In the genomic region with DNA sequence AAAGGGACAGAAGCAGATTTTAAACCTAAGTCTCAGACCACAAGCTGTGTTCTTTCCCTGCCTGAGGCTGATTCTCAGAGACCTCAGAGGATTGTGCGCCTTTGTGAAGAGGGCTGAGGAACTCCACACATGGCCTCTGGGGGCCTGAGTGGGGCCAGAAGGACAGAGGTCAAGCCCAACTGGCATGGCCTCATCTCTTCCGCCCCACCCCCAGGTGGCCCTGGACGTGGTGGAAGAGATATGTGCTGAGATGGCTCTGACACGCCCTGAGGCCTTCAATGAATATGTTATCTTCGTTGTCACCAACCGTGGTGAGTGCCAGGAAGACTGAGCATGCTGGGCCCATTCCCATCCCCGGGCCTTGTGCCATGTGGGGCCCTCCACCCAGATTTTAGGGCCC, we compare ENCODE assay signal across 21 cellular contexts.
"Had no signal": no experiment of that assay in that cellular context is flagged by ENCODE, and none has a peak within 500 bp of the region (broad histone marks: within the 10 kb centered on the region; RNA-seq: fewer than 3 reads in every experiment).

No MANE protein-coding gene starts in this region.

- FAIRE-seq: endothelial cell of umbilical vein, frontal cortex had no signal

- H3K4me2 ChIP-seq: smooth muscle cell had no signal

- ATAC-seq: heart left ventricle; mucosa of descending colon; naive thymus-derived CD8-positive, alpha-beta T cell; right cardiac atrium; stimulated activated memory B cell treated with anti-CD40 and anti-IgM and Interleukin-4, amounts not matched to agents 10 μg/mL and 1 μg/mL and 100 μg/mL, for 72 hours; upper lobe of right lung had no signal

- H3K36me3 ChIP-seq: heart left ventricle, ovary, tibial nerve, upper lobe of right lung, vagina had no signal

- DNase-seq: effector CD4-positive, alpha-beta T cell; endodermal cell; heart left ventricle; hippocampal formation; mammary epithelial cell; mucosa of descending colon; naive thymus-derived CD8-positive, alpha-beta T cell; nucleus accumbens; ovary; stimulated activated CD4-positive, alpha-beta T cell treated with anti-CD3 and anti-CD28 coated beads, Interleukin-4, amount 100 ng/mL, for 1 hour; stimulated activated CD8-positive, alpha-beta memory T cell treated with anti-CD3 and anti-CD28 coated beads, Interleukin-4, amount 100 ng/mL, for 48 hours; testis; upper lobe of right lung had no signal

- H3K27ac ChIP-seq: coronary artery, heart left ventricle, ovary, testis, tibial nerve, upper lobe of right lung, vagina had no signal

- H3K9me3 ChIP-seq: heart left ventricle, mucosa of descending colon, ovary, testis, tibial nerve, upper lobe of right lung, vagina had no signal

- H3K4me3 ChIP-seq: coronary artery, heart left ventricle, mucosa of descending colon, ovary, smooth muscle cell, testis, tibial nerve, upper lobe of right lung, vagina had no signal

- H3K27me3 ChIP-seq: heart left ventricle, ovary, testis, tibial nerve, upper lobe of right lung, vagina had no signal
